In genomic region chr5:126046275-126046674, GRCh38 we compare ENCODE assay signal across 25 cellular contexts.
"Had no signal": no experiment of that assay in that cellular context is flagged by ENCODE, and none has a peak within 500 bp of the region (broad histone marks: within the 10 kb centered on the region; RNA-seq: fewer than 3 reads in every experiment).

No MANE protein-coding gene starts in this region.

- DNase-seq: colonic mucosa; effector memory CD4-positive, alpha-beta T cell; foreskin keratinocyte; heart left ventricle; kidney; naive thymus-derived CD8-positive, alpha-beta T cell; pancreas; retina; right lobe of liver; small intestine; stimulated activated CD4-positive, alpha-beta T cell treated with anti-CD3 and anti-CD28 coated beads, Interleukin-15, amount 100 ng/mL, for 24 hours; stimulated activated CD4-positive, alpha-beta T cell treated with anti-CD3 and anti-CD28 coated beads, Interleukin-2, amount 100 ng/mL, for 48 hours; stimulated activated CD8-positive, alpha-beta memory T cell treated with anti-CD3 and anti-CD28 coated beads, Interleukin-4, amount 100 ng/mL, for 48 hours; stimulated activated naive CD4-positive, alpha-beta T cell; stimulated activated naive CD8-positive, alpha-beta T cell treated with anti-CD3 and anti-CD28 coated beads, Interleukin-15, amount 100 ng/mL, for 72 hours; thyroid gland; trophoblast cell had no signal

- H3K27me3 Mint-ChIP-seq: dendritic cell treated with granulocyte-macrophage colony-stimulating factor and Interleukin-4, amounts not matched to agents 40 ng/mL and 50 ng/mL, for 4 days; naive thymus-derived CD8-positive, alpha-beta T cell; stimulated activated naive CD8-positive, alpha-beta T cell treated with anti-CD3 and anti-CD28 coated beads, Interleukin-15, amount 100 ng/mL, for 72 hours had no signal

- H3K36me3 ChIP-seq: colonic mucosa, esophagus muscularis mucosa, gastroesophageal sphincter, heart left ventricle, neutrophil, pancreas, right lobe of liver, suprapubic skin, thyroid gland, vagina had no signal

- H3K4me3 Mint-ChIP-seq: dendritic cell treated with granulocyte-macrophage colony-stimulating factor and Interleukin-4, amounts not matched to agents 40 ng/mL and 50 ng/mL, for 4 days; naive thymus-derived CD8-positive, alpha-beta T cell; neural crest cell; stimulated activated naive CD8-positive, alpha-beta T cell treated with anti-CD3 and anti-CD28 coated beads, Interleukin-15, amount 100 ng/mL, for 72 hours had no signal

- H3K27ac ChIP-seq: colonic mucosa, esophagus muscularis mucosa, foreskin keratinocyte, gastroesophageal sphincter, heart left ventricle, hepatocyte, neutrophil, pancreas, right lobe of liver, suprapubic skin, thyroid gland, vagina had no signal

- H3K27ac Mint-ChIP-seq: dendritic cell treated with granulocyte-macrophage colony-stimulating factor and Interleukin-4, amounts not matched to agents 40 ng/mL and 50 ng/mL, for 4 days; naive thymus-derived CD8-positive, alpha-beta T cell had no signal

- H3K27me3 ChIP-seq: colonic mucosa, esophagus muscularis mucosa, foreskin keratinocyte, gastroesophageal sphincter, heart left ventricle, hepatocyte, neutrophil, pancreas, right lobe of liver, suprapubic skin, thyroid gland, vagina had no signal

- H3K9me3 ChIP-seq: colonic mucosa, esophagus muscularis mucosa, gastroesophageal sphincter, heart left ventricle, neutrophil, pancreas, right lobe of liver, suprapubic skin, thyroid gland, vagina had no signal

- H3K4me1 ChIP-seq: colonic mucosa, foreskin keratinocyte, right lobe of liver, suprapubic skin, thyroid gland, vagina had no signal

- H3K9me3 Mint-ChIP-seq: neural crest cell had no signal

- H3K4me1 Mint-ChIP-seq: naive thymus-derived CD8-positive, alpha-beta T cell; stimulated activated naive CD8-positive, alpha-beta T cell treated with anti-CD3 and anti-CD28 coated beads, Interleukin-15, amount 100 ng/mL, for 72 hours had no signal

- H3K4me3 ChIP-seq: colonic mucosa, esophagus muscularis mucosa, gastroesophageal sphincter, heart left ventricle, hepatocyte, pancreas, right lobe of liver, suprapubic skin, thyroid gland, vagina had no signal

- H3K36me3 Mint-ChIP-seq: naive thymus-derived CD8-positive, alpha-beta T cell had no signal
